ENCODE assay signal across 20 cellular contexts in genomic region chr20:12965212-12965879, GRCh38. TPM values are rescaled to one million over a fixed set of nuclear protein-coding genes. Genes with fewer than 3 reads are reported as not detected.
DNase-seq lines count a peak whose midpoint lies in the region; ATAC-seq and TF ChIP-seq lines count a peak whose summit lies in the region.
"Had no signal": no experiment of that assay in that cellular context is flagged by ENCODE, and none has a peak within 500 bp of the region (broad histone marks: within the 10 kb centered on the region; RNA-seq: fewer than 3 reads in every experiment).

No MANE protein-coding gene starts in this region.

- H3K36me3 ChIP-seq in GM23248 (ENCODE audit: low read depth) (no peaks in the 10 kb centered on the region), PC-3 (ENCODE audit: low read depth, low read length) (no peaks in the 10 kb centered on the region)
- H3K36me3 ChIP-seq: MG63 had no signal

- H3K27me3 Mint-ChIP-seq in immature natural killer cell (ENCODE audit: low read depth in 3 of 3): no peaks in the 10 kb centered on the region

- no peak overlapping the region for H3K4me2 ChIP-seq in GM23248 (ENCODE audit: unreplicated experiment)
- H3K4me2 ChIP-seq in PC-3 (ENCODE audit: low read length): no peak overlapping the region
- H3K4me2 ChIP-seq: PC-9 had no signal

- ATAC-seq in PC-3 (no peak), GM21390 (IDR thresholded peaks at IDR 0.05; ENCODE audit: unreplicated experiment) (no peak)
- ATAC-seq: CD8-positive, alpha-beta T cell; Right ventricle myocardium inferior had no signal

- no peaks in the 10 kb centered on the region for H3K36me3 Mint-ChIP-seq in immature natural killer cell
- H3K36me3 Mint-ChIP-seq: CD8-positive, alpha-beta T cell had no signal

- peaks cover 23 to 51% of the 10 kb centered on the region in 2 donors for H3K4me1 Mint-ChIP-seq in immature natural killer cell

- POLR2A ChIA-PET in PC-3 (lab: Charles Lee; ENCODE audit: unreplicated experiment): interaction anchor here (0.6 kb wide), 1 partner anchor 36 kb away, joined by 4 read pairs; no protein-coding TSS in a partner anchor

- H3K27ac ChIP-seq in GM23248: no peak overlapping the region
- H3K27ac ChIP-seq in PC-3 (ENCODE audit: low read length): no peak overlapping the region
- H3K27ac ChIP-seq: HL-60, PC-9, SK-N-MC had no signal

- DNase-seq in GM23248 (peak; percentile 39), PC-3 (peak; percentile 27), immature natural killer cell (no peak), retina (peak; percentile 39), NCI-H1694 treated with DMSO at 0.1 percent for 48 hours (lab: John Stamatoyannopoulos, UW) (no peak)
- DNase-seq in central memory CD4-positive, alpha-beta T cell: no peak
- DNase-seq: ACHN; CD8-positive, alpha-beta T cell; GF-D8; HFFc6; KG1; MG63; NCI-H1105; NCI-H2029; NCI-H2227 treated with DMSO at 0.1 percent for 48 hours; PC-9 had no signal

- TF ChIP-seq CTCF in PC-3 (conservative IDR thresholded peaks at IDR 0.05; ENCODE audit: low read depth, low read length): no peak

- no peaks in the 10 kb centered on the region for H3K9me2 ChIP-seq in GM23248 (ENCODE audit: insufficient read depth)
- no peaks in the 10 kb centered on the region for H3K9me2 ChIP-seq in PC-3 (replicated peaks; ENCODE audit: low read length)

- no TSS peak for BruUV-seq in PC-3 (replicated peaks; lab: Mats Ljungman, UMichigan)

- no peaks in the 10 kb centered on the region for H3K79me2 ChIP-seq in GM23248 (ENCODE audit: insufficient read depth)
- no peaks in the 10 kb centered on the region for H3K79me2 ChIP-seq in PC-3 (ENCODE audit: low read length)

- H3K9ac ChIP-seq in GM23248 (no peak overlapping the region), PC-3 (ENCODE audit: low read length) (no peak overlapping the region)

- peak overlapping the region in 4 of 5 donors; percentile 42 to 61 (median 47) for H3K4me3 Mint-ChIP-seq in immature natural killer cell
- H3K4me3 Mint-ChIP-seq: CD8-positive, alpha-beta T cell; HFFc6 had no signal

- no peaks in the 10 kb centered on the region for H3K9me3 ChIP-seq in GM23248 (ENCODE audit: low read depth)
- H3K9me3 ChIP-seq in PC-3 (ENCODE audit: low read length): no peaks in the 10 kb centered on the region
- H3K9me3 ChIP-seq: MG63 had no signal

- H3F3A ChIP-seq in GM23248 (ENCODE audit: insufficient read depth): no peaks in the 10 kb centered on the region
- H3F3A ChIP-seq in PC-3 (ENCODE audit: low read length, unreplicated experiment): no peaks in the 10 kb centered on the region

- no peak overlapping the region for H2AFZ ChIP-seq in GM23248
- H2AFZ ChIP-seq in PC-3 (ENCODE audit: low read length): no peak overlapping the region
- H2AFZ ChIP-seq: PC-9 had no signal

- peak overlapping the region in 5 of 6 donors; percentile 60 to 90 (median 73) for H3K27ac Mint-ChIP-seq in immature natural killer cell
- H3K27ac Mint-ChIP-seq: CD8-positive, alpha-beta T cell; HFFc6 had no signal

- H3K27me3 ChIP-seq in GM23248 (replicated peaks; ENCODE audit: insufficient read depth): peaks cover 46% of the 10 kb centered on the region
- H3K27me3 ChIP-seq in PC-3 (ENCODE audit: low read length): no peaks in the 10 kb centered on the region
- H3K27me3 ChIP-seq: MG63 had no signal

- 0 out of 2 replicates have a peak, but pooled peaks cover under 1% of the 10 kb centered on the region for H3K4me1 ChIP-seq in GM23248 (ENCODE audit: insufficient read depth)
- peaks cover 62% of the 10 kb centered on the region for H3K4me1 ChIP-seq in PC-3 (ENCODE audit: insufficient read depth, low read length)

- no peaks in the 10 kb centered on the region for H4K20me1 ChIP-seq in GM23248 (ENCODE audit: insufficient read depth)
- H4K20me1 ChIP-seq in PC-3 (ENCODE audit: low read length): no peaks in the 10 kb centered on the region

- H3K4me3 ChIP-seq in GM23248 (no peak overlapping the region), PC-3 (ENCODE audit: low read length) (no peak overlapping the region)
- H3K4me3 ChIP-seq: MG63, PC-9, SK-N-MC had no signal

- intact Hi-C loops in PC-3 (cut with micrococcal nuclease): no loop called here

- in situ Hi-C loops in GM23248 (cut with MboI): no loop called here

- CTCF ChIA-PET in PC-3 (lab: Charles Lee): interaction anchor here (0.5 to 2.6 kb wide), 5 partner anchors 19 to 297 kb away, joined by 3 to 25 read pairs (median 6); no protein-coding TSS in a partner anchor

- H3K9me3 Mint-ChIP-seq in immature natural killer cell: peaks cover 0 to 3% (median 0%) of the 10 kb centered on the region in 6 donors
- H3K9me3 Mint-ChIP-seq: CD8-positive, alpha-beta T cell had no signal

RNA-seq across cellular contexts. Expression of gene SPTLC3, which starts 43.4 kb away (rescaled TPM):
- 1.1 and 5.5 TPM in 2 replicates for total RNA-seq in GM23248 (2014; rRNA removed; shearing (Covaris generic))
- polyA plus RNA-seq in GM23248 (2016; fragmentation: Nextera tagmentation; extraction: Ambion mirVana) (1.4 and 2.5 TPM in 2 replicates), immature natural killer cell (1 to 10 TPM; 1.4 to 6.0 (median 2.5) TPM)
- total RNA-seq in PC-3 (2014; rRNA removed): 6.3 and 16.3 TPM in 2 replicates
- total RNA-seq: HFFc6 had no signal

Comparison
In these comparisons a context has a peak if more than half of its experiments do, and no peak if none do; other contexts are left out.
1. DNase-seq: peak in GM23248 (single experiment), PC-3 (single experiment) and retina (single experiment); none in immature natural killer cell (0 of 3), NCI-H1694 treated with DMSO at 0.1 percent for 48 hours (single experiment) and central memory CD4-positive, alpha-beta T cell (single experiment).